1 cellular context compared by ENCODE assay signal in genomic region chr3:127395663-127396320, GRCh38.
TF ChIP-seq lines count a peak whose summit lies in the region.

No MANE protein-coding gene starts in this region.

TF ChIP-seq in IMR-90, 13 proteins besides CTCF, POLR2A, EP300 and RAD21 (continued from another document):
- TF ChIP-seq, protein P1, sequence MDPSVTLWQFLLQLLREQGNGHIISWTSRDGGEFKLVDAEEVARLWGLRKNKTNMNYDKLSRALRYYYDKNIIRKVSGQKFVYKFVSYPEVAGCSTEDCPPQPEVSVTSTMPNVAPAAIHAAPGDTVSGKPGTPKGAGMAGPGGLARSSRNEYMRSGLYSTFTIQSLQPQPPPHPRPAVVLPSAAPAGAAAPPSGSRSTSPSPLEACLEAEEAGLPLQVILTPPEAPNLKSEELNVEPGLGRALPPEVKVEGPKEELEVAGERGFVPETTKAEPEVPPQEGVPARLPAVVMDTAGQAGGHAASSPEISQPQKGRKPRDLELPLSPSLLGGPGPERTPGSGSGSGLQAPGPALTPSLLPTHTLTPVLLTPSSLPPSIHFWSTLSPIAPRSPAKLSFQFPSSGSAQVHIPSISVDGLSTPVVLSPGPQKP (IDR thresholded peaks at IDR 0.05; ENCODE audit: borderline replicate concordance, low read depth, low read length), result no peak
- TF ChIP-seq RFX5 (IDR thresholded peaks at IDR 0.05; ENCODE audit: low read depth, low read length) (no peak), FOS (IDR thresholded peaks at IDR 0.05; ENCODE audit: low read depth, low read length) (no peak), RCOR1 (IDR thresholded peaks at IDR 0.05; ENCODE audit: insufficient replicate concordance, low read length) (no peak)
